Comparison of ENCODE assay signal across 7 cellular contexts in the genomic region with DNA sequence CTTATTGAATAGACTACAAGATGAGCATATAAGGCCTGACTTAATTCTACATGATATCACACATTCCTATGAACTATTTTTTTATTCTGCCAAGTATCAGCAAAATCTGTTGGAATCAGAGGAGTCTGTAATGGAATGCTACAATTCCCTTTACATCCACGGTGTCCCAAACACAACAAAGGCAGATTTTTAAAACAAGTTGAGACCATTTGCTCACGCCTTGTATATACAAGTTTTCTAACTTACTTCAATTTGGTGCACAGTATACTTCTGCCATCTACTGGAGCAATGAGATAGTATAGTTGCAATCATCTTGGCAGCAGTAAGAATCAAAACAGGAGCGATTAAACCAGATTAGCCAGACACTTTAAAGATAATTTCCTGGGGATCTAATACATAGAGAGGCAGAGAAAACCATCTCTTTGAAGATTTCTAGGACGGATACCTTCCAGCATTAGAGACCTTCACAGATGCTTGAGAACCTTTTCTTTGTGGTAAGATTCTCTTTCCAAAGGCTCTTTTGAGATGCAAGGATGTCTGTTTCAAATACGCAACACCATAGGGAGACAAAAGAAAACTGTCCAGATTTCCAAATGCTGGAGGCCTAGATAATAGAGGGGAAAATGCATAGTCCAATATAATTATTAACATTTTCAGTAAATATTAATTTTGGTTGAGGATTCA.
A peak's percentile ranks its signal among the peaks of the same experiment; 100 is the strongest.
DNase-seq lines count a peak whose midpoint lies in the region; ATAC-seq, FAIRE-seq and TF ChIP-seq lines count a peak whose summit lies in the region.

No MANE protein-coding gene starts in this region.

- no peaks in the 10 kb centered on the region for H4K20me1 ChIP-seq in osteoblast (ENCODE audit: insufficient read depth, low read length)

- peak; percentile 44 for TF ChIP-seq CTCF in astrocyte of the spinal cord (IDR thresholded peaks at IDR 0.05; ENCODE audit: low read depth, low read length)
- TF ChIP-seq CTCF in osteoblast (IDR thresholded peaks at IDR 0.05; ENCODE audit: extremely low read depth, low read depth, low read length) = no peak

- H3K4me2 ChIP-seq in osteoblast (ENCODE audit: insufficient read depth, low read length) = no peak overlapping the region

- H2AFZ ChIP-seq in osteoblast (ENCODE audit: low read length) = no peak overlapping the region

- H3K4me3 ChIP-seq in astrocyte of the spinal cord (ENCODE audit: low read depth, low read length) (no peak overlapping the region), osteoblast (ENCODE audit: insufficient read depth, low read length) (no peak overlapping the region)

- FAIRE-seq in GM12892 (lab: Jason Lieb, UNC) = peak; percentile 54

- no peak for ATAC-seq in HG03135 (IDR thresholded peaks at IDR 0.05; ENCODE audit: unreplicated experiment)

- H3K27me3 ChIP-seq in osteoblast (ENCODE audit: insufficient read depth, low read length) = no peaks in the 10 kb centered on the region

- no peaks in the 10 kb centered on the region for H3K79me2 ChIP-seq in osteoblast (ENCODE audit: insufficient read depth, low read length)

- in situ Hi-C loops in astrocyte of the spinal cord (cut with HindIII; ENCODE audit: low sequenced_read_pairs) = no loop called here

- DNase-seq in GM12892 (ENCODE audit: insufficient read length) (no peak), Kasumi-1 (lab: John Stamatoyannopoulos, UW) (peak; percentile 42 to 52), astrocyte of the spinal cord (ENCODE audit: low read depth, low spot score) (peak; percentile 16), osteoblast (ENCODE audit: insufficient read length, low spot score, missing footprints) (peak; percentile 23)
- no peak for DNase-seq in effector CD8-positive, alpha-beta T cell (lab: John Stamatoyannopoulos, UW)
- no peak for DNase-seq in activated naive CD4-positive, alpha-beta T cell treated with Interleukin-2 at 50 U/mL for 16 hours

- H3K36me3 ChIP-seq in osteoblast (ENCODE audit: insufficient read depth, low read length) = no peaks in the 10 kb centered on the region

- TF ChIP-seq POLR2A in GM12892 (IDR thresholded peaks at IDR 0.05; ENCODE audit: low read depth, low read length) = no peak

- no peak overlapping the region for H3K27ac ChIP-seq in osteoblast (ENCODE audit: low read depth, low read length)

- no peaks in the 10 kb centered on the region for H3K9me3 ChIP-seq in osteoblast (ENCODE audit: low read depth, low read length)

- H3K4me1 ChIP-seq in osteoblast (ENCODE audit: insufficient read depth, low read length) = no peaks in the 10 kb centered on the region

Comparison
In these comparisons a context has a peak if more than half of its experiments do, and no peak if none do; other contexts are left out.
1. DNase-seq: peak in Kasumi-1 (2 of 2), astrocyte of the spinal cord (single experiment) and osteoblast (single experiment); none in GM12892 (single experiment), effector CD8-positive, alpha-beta T cell (single experiment) and activated naive CD4-positive, alpha-beta T cell treated with Interleukin-2 at 50 U/mL for 16 hours (single experiment).